In the genomic region with DNA sequence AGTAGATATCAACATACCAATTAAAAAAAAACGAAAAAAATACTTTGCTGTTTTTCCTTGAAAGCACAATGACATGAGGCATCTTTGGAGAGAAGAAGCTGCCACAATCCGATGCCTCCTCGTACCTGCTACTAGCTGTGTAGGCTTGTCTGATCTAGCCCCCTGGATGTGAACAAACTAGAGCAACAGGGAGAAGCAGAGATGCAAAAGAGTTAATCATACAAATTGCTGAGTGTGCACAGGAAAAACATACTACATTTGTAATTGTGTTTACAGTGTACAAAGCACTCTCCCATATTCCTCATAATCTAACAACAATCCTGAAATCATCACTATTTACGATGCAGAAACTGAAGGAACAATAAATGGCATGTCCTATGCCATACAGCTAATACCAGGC, we compare ENCODE assay signal across 1 cellular context.
TF ChIP-seq lines count a peak whose summit lies in the region.

No MANE protein-coding gene starts in this region.

TF ChIP-seq in WTC11, 78 proteins besides CTCF, POLR2A, EP300 and RAD21 (continued from another document):
- TF ChIP-seq, protein P1, sequence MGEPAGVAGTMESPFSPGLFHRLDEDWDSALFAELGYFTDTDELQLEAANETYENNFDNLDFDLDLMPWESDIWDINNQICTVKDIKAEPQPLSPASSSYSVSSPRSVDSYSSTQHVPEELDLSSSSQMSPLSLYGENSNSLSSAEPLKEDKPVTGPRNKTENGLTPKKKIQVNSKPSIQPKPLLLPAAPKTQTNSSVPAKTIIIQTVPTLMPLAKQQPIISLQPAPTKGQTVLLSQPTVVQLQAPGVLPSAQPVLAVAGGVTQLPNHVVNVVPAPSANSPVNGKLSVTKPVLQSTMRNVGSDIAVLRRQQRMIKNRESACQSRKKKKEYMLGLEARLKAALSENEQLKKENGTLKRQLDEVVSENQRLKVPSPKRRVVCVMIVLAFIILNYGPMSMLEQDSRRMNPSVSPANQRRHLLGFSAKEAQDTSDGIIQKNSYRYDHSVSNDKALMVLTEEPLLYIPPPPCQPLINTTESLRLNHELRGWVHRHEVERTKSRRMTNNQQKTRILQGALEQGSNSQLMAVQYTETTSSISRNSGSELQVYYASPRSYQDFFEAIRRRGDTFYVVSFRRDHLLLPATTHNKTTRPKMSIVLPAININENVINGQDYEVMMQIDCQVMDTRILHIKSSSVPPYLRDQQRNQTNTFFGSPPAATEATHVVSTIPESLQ (CRISPR knock-in tag; IDR thresholded peaks at IDR 0.05): no peak
- no peak for TF ChIP-seq ZNF219 (CRISPR knock-in tag; IDR thresholded peaks at IDR 0.05; ENCODE audit: borderline replicate concordance)
- TF ChIP-seq JAZF1 (CRISPR knock-in tag; IDR thresholded peaks at IDR 0.05): no peak
- TF ChIP-seq, protein P2, sequence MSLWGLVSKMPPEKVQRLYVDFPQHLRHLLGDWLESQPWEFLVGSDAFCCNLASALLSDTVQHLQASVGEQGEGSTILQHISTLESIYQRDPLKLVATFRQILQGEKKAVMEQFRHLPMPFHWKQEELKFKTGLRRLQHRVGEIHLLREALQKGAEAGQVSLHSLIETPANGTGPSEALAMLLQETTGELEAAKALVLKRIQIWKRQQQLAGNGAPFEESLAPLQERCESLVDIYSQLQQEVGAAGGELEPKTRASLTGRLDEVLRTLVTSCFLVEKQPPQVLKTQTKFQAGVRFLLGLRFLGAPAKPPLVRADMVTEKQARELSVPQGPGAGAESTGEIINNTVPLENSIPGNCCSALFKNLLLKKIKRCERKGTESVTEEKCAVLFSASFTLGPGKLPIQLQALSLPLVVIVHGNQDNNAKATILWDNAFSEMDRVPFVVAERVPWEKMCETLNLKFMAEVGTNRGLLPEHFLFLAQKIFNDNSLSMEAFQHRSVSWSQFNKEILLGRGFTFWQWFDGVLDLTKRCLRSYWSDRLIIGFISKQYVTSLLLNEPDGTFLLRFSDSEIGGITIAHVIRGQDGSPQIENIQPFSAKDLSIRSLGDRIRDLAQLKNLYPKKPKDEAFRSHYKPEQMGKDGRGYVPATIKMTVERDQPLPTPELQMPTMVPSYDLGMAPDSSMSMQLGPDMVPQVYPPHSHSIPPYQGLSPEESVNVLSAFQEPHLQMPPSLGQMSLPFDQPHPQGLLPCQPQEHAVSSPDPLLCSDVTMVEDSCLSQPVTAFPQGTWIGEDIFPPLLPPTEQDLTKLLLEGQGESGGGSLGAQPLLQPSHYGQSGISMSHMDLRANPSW (CRISPR knock-in tag; conservative IDR thresholded peaks at IDR 0.05; ENCODE audit: low read depth): no peak
- no peak for TF ChIP-seq ELF4 (CRISPR knock-in tag; IDR thresholded peaks at IDR 0.05; ENCODE audit: low read depth)
- TF ChIP-seq, protein P3, sequence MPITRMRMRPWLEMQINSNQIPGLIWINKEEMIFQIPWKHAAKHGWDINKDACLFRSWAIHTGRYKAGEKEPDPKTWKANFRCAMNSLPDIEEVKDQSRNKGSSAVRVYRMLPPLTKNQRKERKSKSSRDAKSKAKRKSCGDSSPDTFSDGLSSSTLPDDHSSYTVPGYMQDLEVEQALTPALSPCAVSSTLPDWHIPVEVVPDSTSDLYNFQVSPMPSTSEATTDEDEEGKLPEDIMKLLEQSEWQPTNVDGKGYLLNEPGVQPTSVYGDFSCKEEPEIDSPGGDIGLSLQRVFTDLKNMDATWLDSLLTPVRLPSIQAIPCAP (CRISPR knock-in tag; IDR thresholded peaks at IDR 0.05): no peak
- TF ChIP-seq TP53 (CRISPR knock-in tag; IDR thresholded peaks at IDR 0.05): no peak
- TF ChIP-seq ZNF317 (CRISPR knock-in tag; IDR thresholded peaks at IDR 0.05; ENCODE audit: borderline replicate concordance, low read depth): no peak
- no peak for TF ChIP-seq JUN (CRISPR knock-in tag; IDR thresholded peaks at IDR 0.05)
- TF ChIP-seq, protein P4, sequence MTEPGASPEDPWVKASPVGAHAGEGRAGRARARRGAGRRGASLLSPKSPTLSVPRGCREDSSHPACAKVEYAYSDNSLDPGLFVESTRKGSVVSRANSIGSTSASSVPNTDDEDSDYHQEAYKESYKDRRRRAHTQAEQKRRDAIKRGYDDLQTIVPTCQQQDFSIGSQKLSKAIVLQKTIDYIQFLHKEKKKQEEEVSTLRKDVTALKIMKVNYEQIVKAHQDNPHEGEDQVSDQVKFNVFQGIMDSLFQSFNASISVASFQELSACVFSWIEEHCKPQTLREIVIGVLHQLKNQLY (CRISPR knock-in tag; IDR thresholded peaks at IDR 0.05): no peak
- TF ChIP-seq, protein P5, sequence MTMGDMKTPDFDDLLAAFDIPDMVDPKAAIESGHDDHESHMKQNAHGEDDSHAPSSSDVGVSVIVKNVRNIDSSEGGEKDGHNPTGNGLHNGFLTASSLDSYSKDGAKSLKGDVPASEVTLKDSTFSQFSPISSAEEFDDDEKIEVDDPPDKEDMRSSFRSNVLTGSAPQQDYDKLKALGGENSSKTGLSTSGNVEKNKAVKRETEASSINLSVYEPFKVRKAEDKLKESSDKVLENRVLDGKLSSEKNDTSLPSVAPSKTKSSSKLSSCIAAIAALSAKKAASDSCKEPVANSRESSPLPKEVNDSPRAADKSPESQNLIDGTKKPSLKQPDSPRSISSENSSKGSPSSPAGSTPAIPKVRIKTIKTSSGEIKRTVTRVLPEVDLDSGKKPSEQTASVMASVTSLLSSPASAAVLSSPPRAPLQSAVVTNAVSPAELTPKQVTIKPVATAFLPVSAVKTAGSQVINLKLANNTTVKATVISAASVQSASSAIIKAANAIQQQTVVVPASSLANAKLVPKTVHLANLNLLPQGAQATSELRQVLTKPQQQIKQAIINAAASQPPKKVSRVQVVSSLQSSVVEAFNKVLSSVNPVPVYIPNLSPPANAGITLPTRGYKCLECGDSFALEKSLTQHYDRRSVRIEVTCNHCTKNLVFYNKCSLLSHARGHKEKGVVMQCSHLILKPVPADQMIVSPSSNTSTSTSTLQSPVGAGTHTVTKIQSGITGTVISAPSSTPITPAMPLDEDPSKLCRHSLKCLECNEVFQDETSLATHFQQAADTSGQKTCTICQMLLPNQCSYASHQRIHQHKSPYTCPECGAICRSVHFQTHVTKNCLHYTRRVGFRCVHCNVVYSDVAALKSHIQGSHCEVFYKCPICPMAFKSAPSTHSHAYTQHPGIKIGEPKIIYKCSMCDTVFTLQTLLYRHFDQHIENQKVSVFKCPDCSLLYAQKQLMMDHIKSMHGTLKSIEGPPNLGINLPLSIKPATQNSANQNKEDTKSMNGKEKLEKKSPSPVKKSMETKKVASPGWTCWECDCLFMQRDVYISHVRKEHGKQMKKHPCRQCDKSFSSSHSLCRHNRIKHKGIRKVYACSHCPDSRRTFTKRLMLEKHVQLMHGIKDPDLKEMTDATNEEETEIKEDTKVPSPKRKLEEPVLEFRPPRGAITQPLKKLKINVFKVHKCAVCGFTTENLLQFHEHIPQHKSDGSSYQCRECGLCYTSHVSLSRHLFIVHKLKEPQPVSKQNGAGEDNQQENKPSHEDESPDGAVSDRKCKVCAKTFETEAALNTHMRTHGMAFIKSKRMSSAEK (CRISPR knock-in tag; IDR thresholded peaks at IDR 0.05; ENCODE audit: borderline replicate concordance): no peak
